ENCODE assay signal across 1 cellular context in genomic region chr19:42113641-42114348, GRCh38.
TF ChIP-seq lines count a peak whose summit lies in the region.

No MANE protein-coding gene starts in this region.

TF ChIP-seq in H1, 55 proteins besides CTCF, POLR2A, EP300 and RAD21:
- TF ChIP-seq CREB1 (IDR thresholded peaks at IDR 0.05), result peak; percentile 87
- 0 out of 2 replicates have a peak, but pooled peaks have one; percentile 33 for TF ChIP-seq JUND (IDR thresholded peaks at IDR 0.05; ENCODE audit: low read length)
- TF ChIP-seq GABPA (IDR thresholded peaks at IDR 0.05; ENCODE audit: borderline replicate concordance, insufficient read depth, low read length), result peak; percentile 51; the same call in 1 of the 2 replicates
- TF ChIP-seq ATF2 (IDR thresholded peaks at IDR 0.05; ENCODE audit: low read length), result peak; percentile 69; the same call in 1 of the 2 replicates
- TF ChIP-seq SP4 (IDR thresholded peaks at IDR 0.05; ENCODE audit: low read length), result no peak
- TF ChIP-seq POU5F1 (IDR thresholded peaks at IDR 0.05; ENCODE audit: low read depth, low read length), result no peak
- no peak for TF ChIP-seq CHD1 (IDR thresholded peaks at IDR 0.05; ENCODE audit: low read depth, low read length)
